10 cellular contexts compared by ENCODE assay signal in the genomic region with DNA sequence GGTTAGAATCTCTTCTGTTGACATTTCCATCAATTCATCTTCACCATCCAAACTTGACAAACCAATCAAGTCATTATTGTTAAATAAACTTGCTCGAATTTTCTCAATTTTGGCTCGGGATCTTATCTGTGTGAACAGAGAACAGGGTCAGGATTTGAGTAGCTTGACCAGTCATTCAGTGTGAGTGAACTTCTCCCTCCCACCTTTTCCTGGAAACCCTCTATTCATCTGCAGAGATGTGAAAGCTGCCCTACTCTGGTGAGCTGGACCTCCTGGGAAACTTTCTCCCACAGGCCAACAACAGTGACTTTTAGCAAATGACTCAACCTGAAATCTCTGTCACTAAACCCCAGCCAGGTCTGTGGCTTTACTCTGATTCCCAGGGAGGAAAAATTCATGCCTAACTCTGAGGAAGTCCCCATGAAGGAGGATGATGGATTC. TPM values are rescaled to one million over a fixed set of nuclear protein-coding genes. Genes with fewer than 3 reads are reported as not detected.
DNase-seq lines count a peak whose midpoint lies in the region; ATAC-seq and TF ChIP-seq lines count a peak whose summit lies in the region.
"Had no signal": no experiment of that assay in that cellular context is flagged by ENCODE, and none has a peak within 500 bp of the region (broad histone marks: within the 10 kb centered on the region; RNA-seq: fewer than 3 reads in every experiment).

No MANE protein-coding gene starts in this region.

- H3K79me2 ChIP-seq in GM23338 (replicated peaks; ENCODE audit: insufficient read depth) = no peaks in the 10 kb centered on the region

- no peaks in the 10 kb centered on the region for H3K9me3 Mint-ChIP-seq in GM23338
- no peaks in the 10 kb centered on the region for H3K9me3 Mint-ChIP-seq in activated T-helper 2 cell treated with anti-CD3 and anti-CD28 coated beads, Interferon-gamma antibody, Interleukin-2, Interleukin-4, amounts not matched to agents 10 μg/mL and 5 μg/mL and 100 μg/mL, durations not matched to agents 14 hours and 24 hours and 36 hours
- H3K9me3 Mint-ChIP-seq: central memory CD8-positive, alpha-beta T cell had no signal

- peak overlapping the region; percentile 80; the same call in 1 of the 2 replicates for H3K27ac ChIP-seq in GM23338 (ENCODE audit: low read depth)

- peaks cover 19% of the 10 kb centered on the region for H3K4me1 Mint-ChIP-seq in GM23338
- peaks cover 11% of the 10 kb centered on the region for H3K4me1 Mint-ChIP-seq in activated T-helper 2 cell treated with anti-CD3 and anti-CD28 coated beads, Interferon-gamma antibody, Interleukin-2, Interleukin-4, amounts not matched to agents 10 μg/mL and 5 μg/mL and 100 μg/mL, durations not matched to agents 14 hours and 24 hours and 36 hours (ENCODE audit: low read depth)
- H3K4me1 Mint-ChIP-seq: central memory CD8-positive, alpha-beta T cell had no signal

- no peaks in the 10 kb centered on the region; the same call in 1 of the 2 replicates for H3K36me3 ChIP-seq in GM23338 (ENCODE audit: insufficient read depth)

- H3K27me3 Mint-ChIP-seq in GM23338 (ENCODE audit: insufficient read depth, low read depth, poor library complexity) = peaks cover 7% of the 10 kb centered on the region
- H3K27me3 Mint-ChIP-seq in activated T-helper 2 cell treated with anti-CD3 and anti-CD28 coated beads, Interferon-gamma antibody, Interleukin-2, Interleukin-4, amounts not matched to agents 10 μg/mL and 5 μg/mL and 100 μg/mL, durations not matched to agents 14 hours and 24 hours and 36 hours (ENCODE audit: low read depth) = no peaks in the 10 kb centered on the region
- H3K27me3 Mint-ChIP-seq: central memory CD8-positive, alpha-beta T cell had no signal

- intact Hi-C loops in activated T-helper 2 cell treated with anti-CD3 and anti-CD28 coated beads, Interferon-gamma antibody, Interleukin-2, Interleukin-4, amounts not matched to agents 10 μg/mL and 5 μg/mL and 100 μg/mL, durations not matched to agents 14 hours and 24 hours and 36 hours (cut with micrococcal nuclease) = loop anchor here (1.0 kb wide), 1 partner anchor 53 kb away; no protein-coding TSS in a partner anchor

- no peaks in the 10 kb centered on the region for H3K9me2 ChIP-seq in GM23338 (ENCODE audit: insufficient read depth)

- H3K36me3 Mint-ChIP-seq in GM23338 (ENCODE audit: low read depth) = peaks cover 19% of the 10 kb centered on the region; the same call in 2 of the 3 replicates
- peaks cover 31% of the 10 kb centered on the region for H3K36me3 Mint-ChIP-seq in activated T-helper 2 cell treated with anti-CD3 and anti-CD28 coated beads, Interferon-gamma antibody, Interleukin-2, Interleukin-4, amounts not matched to agents 10 μg/mL and 5 μg/mL and 100 μg/mL, durations not matched to agents 14 hours and 24 hours and 36 hours (ENCODE audit: low read depth)

- ATAC-seq in GM23338 (peak; percentile 26), GM21737 (IDR thresholded peaks at IDR 0.05; ENCODE audit: unreplicated experiment) (no peak)

- H3K4me3 Mint-ChIP-seq in GM23338 = no peak overlapping the region
- H3K4me3 Mint-ChIP-seq in activated T-helper 2 cell treated with anti-CD3 and anti-CD28 coated beads, Interferon-gamma antibody, Interleukin-2, Interleukin-4, amounts not matched to agents 10 μg/mL and 5 μg/mL and 100 μg/mL, durations not matched to agents 14 hours and 24 hours and 36 hours (ENCODE audit: low read depth) = no peak overlapping the region
- H3K4me3 Mint-ChIP-seq: central memory CD8-positive, alpha-beta T cell had no signal

- H3K4me2 ChIP-seq in GM23338 = 0 out of 2 replicates have a peak overlapping the region, but pooled peaks have one; percentile 39

- no peak overlapping the region for H3K4me3 ChIP-seq in AG10803 (ENCODE audit: low read length)
- H3K4me3 ChIP-seq in GM23338 = no peak overlapping the region

- peaks cover 12% of the 10 kb centered on the region for H3K4me1 ChIP-seq in GM23338 (ENCODE audit: insufficient read depth)

- H3F3A ChIP-seq in GM23338 (replicated peaks; ENCODE audit: low read depth) = no peaks in the 10 kb centered on the region

- peak overlapping the region; percentile 13 for H3K27ac Mint-ChIP-seq in GM23338
- H3K27ac Mint-ChIP-seq in activated T-helper 2 cell treated with anti-CD3 and anti-CD28 coated beads, Interferon-gamma antibody, Interleukin-2, Interleukin-4, amounts not matched to agents 10 μg/mL and 5 μg/mL and 100 μg/mL, durations not matched to agents 14 hours and 24 hours and 36 hours = peak overlapping the region; percentile 13

- peak; percentile 17 for DNase-seq in AG10803 (ENCODE audit: low read depth)
- no peak for DNase-seq in GM23338 (ENCODE audit: low spot score)
- no peak for DNase-seq in activated T-helper 2 cell treated with anti-CD3 and anti-CD28 coated beads, Interferon-gamma antibody, Interleukin-2, Interleukin-4, amounts not matched to agents 10 μg/mL and 5 μg/mL and 100 μg/mL, durations not matched to agents 14 hours and 24 hours and 36 hours (ENCODE audit: low spot score)
- DNase-seq in lung microvascular endothelial cell (ENCODE audit: low read depth in 2 of 2) = peak; percentile 17 to 26
- DNase-seq in iPS-NIHi7 (ENCODE audit: extremely low spot score) = no peak
- no peak for DNase-seq in NCI-H2171 treated with DMSO at 0.1 percent for 48 hours (lab: John Stamatoyannopoulos, UW)
- no peak for DNase-seq in NCI-H1694 treated with DMSO at 0.1 percent for 48 hours (lab: John Stamatoyannopoulos, UW)
- DNase-seq: NCI-H446 treated with DMSO at 0.1 percent for 48 hours had no signal

- H3K27me3 ChIP-seq in GM23338 (ENCODE audit: insufficient read depth) = no peaks in the 10 kb centered on the region

- H4K20me1 ChIP-seq in GM23338 (replicated peaks; ENCODE audit: insufficient read depth) = no peaks in the 10 kb centered on the region

- no peak overlapping the region for H2AFZ ChIP-seq in GM23338

- no peak for TF ChIP-seq CTCF in AG10803 (conservative IDR thresholded peaks at IDR 0.05; ENCODE audit: low read length)
- no peak for TF ChIP-seq CTCF in GM23338 (conservative IDR thresholded peaks at IDR 0.05; ENCODE audit: low read depth in 2 of 2)

TF ChIP-seq in GM23338, 12 proteins besides CTCF, POLR2A, EP300 and RAD21:
- TF ChIP-seq, protein P1, sequence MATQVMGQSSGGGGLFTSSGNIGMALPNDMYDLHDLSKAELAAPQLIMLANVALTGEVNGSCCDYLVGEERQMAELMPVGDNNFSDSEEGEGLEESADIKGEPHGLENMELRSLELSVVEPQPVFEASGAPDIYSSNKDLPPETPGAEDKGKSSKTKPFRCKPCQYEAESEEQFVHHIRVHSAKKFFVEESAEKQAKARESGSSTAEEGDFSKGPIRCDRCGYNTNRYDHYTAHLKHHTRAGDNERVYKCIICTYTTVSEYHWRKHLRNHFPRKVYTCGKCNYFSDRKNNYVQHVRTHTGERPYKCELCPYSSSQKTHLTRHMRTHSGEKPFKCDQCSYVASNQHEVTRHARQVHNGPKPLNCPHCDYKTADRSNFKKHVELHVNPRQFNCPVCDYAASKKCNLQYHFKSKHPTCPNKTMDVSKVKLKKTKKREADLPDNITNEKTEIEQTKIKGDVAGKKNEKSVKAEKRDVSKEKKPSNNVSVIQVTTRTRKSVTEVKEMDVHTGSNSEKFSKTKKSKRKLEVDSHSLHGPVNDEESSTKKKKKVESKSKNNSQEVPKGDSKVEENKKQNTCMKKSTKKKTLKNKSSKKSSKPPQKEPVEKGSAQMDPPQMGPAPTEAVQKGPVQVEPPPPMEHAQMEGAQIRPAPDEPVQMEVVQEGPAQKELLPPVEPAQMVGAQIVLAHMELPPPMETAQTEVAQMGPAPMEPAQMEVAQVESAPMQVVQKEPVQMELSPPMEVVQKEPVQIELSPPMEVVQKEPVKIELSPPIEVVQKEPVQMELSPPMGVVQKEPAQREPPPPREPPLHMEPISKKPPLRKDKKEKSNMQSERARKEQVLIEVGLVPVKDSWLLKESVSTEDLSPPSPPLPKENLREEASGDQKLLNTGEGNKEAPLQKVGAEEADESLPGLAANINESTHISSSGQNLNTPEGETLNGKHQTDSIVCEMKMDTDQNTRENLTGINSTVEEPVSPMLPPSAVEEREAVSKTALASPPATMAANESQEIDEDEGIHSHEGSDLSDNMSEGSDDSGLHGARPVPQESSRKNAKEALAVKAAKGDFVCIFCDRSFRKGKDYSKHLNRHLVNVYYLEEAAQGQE (IDR thresholded peaks at IDR 0.05; ENCODE audit: unreplicated experiment) = no peak
- no peak for TF ChIP-seq ETS1 (IDR thresholded peaks at IDR 0.05)
- no peak for TF ChIP-seq JUNB (IDR thresholded peaks at IDR 0.05; ENCODE audit: unreplicated experiment)
- no peak for TF ChIP-seq EZH2 (IDR thresholded peaks at IDR 0.05; ENCODE audit: low read depth, unreplicated experiment)
- TF ChIP-seq STAT1 (IDR thresholded peaks at IDR 0.05; ENCODE audit: unreplicated experiment) = no peak
- no peak for TF ChIP-seq NANOG (IDR thresholded peaks at IDR 0.05; ENCODE audit: borderline replicate concordance)
TF ChIP-seq in GM23338: peak in this region for 0.

RNA-seq across cellular contexts. Expression of gene TRAFD1, which starts 57.8 kb away (rescaled TPM):
- total RNA-seq in GM23338 (2014; rRNA removed; shearing (Covaris generic)) = 30.4 and 35.6 TPM in 2 replicates
- polyA plus RNA-seq in GM23338 (2016; fragmentation: Nextera tagmentation; extraction: Ambion mirVana) = 17.4 and 17.8 TPM in 2 replicates
- total RNA-seq in activated T-helper 2 cell treated with anti-CD3 and anti-CD28 coated beads, Interferon-gamma antibody, Interleukin-2, Interleukin-4, amounts not matched to agents 10 μg/mL and 5 μg/mL and 100 μg/mL, durations not matched to agents 14 hours and 24 hours and 36 hours = 34.7 and 37.5 TPM in 2 replicates
- total RNA-seq in lung microvascular endothelial cell = 22.7 and 26.4 TPM in 2 replicates

Comparison
In these comparisons a context has a peak if more than half of its experiments do, and no peak if none do; other contexts are left out.
1. DNase-seq: peak in AG10803 (single experiment) and lung microvascular endothelial cell (2 of 2); none in GM23338 (single experiment), activated T-helper 2 cell treated with anti-CD3 and anti-CD28 coated beads, Interferon-gamma antibody, Interleukin-2, Interleukin-4, amounts not matched to agents 10 μg/mL and 5 μg/mL and 100 μg/mL, durations not matched to agents 14 hours and 24 hours and 36 hours (single experiment), iPS-NIHi7 (single experiment), NCI-H2171 treated with DMSO at 0.1 percent for 48 hours (single experiment) and NCI-H1694 treated with DMSO at 0.1 percent for 48 hours (single experiment).